29 cellular contexts compared by ENCODE assay signal in the genomic region with DNA sequence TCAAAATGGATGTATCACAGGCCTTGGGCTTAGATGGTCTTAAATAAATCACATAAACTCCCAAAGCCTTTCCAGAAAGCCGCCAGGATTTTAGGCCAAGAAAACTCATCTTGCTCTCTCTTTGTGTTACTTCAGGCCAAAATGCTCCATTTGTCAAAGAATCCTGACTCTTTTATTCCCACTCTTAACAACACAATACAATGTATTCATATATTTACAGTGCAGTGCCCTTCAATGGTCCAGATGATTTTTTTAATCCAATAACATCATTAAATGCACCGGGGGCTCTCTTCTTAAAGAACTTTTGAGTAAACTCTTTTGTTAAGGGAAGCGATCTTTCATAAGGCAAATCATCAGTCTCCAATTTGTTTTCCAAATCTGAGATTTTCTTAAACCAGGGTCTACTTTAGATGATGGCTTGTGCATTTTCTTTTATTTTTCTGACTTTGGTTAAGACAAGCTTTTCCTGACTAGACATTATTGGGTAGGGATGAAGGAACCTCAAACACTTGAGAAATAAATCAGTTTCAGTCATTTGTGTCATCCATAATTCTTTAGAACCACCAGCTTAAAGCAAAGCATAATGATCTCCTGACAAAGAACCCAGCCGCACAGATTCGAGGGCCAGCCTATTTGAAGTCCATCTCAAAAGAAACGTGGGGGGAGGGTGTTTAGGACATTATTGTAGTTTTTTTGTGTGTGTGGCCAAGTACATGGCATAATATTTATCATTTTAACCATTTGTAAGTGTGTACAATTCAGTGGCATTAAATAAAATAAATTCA. TPM values are rescaled to one million over a fixed set of nuclear protein-coding genes. Genes with fewer than 3 reads are reported as not detected.
DNase-seq lines count a peak whose midpoint lies in the region; ATAC-seq and TF ChIP-seq lines count a peak whose summit lies in the region.
"Had no signal": no experiment of that assay in that cellular context is flagged by ENCODE, and none has a peak within 500 bp of the region (broad histone marks: within the 10 kb centered on the region; RNA-seq: fewer than 3 reads in every experiment).

No MANE protein-coding gene starts in this region.

- in situ Hi-C loops in HAP-1 (cut with MboI; ENCODE audit: low sequenced_read_pairs) = no loop called here

- no peaks in the 10 kb centered on the region for H4K20me1 ChIP-seq in neural progenitor cell (ENCODE audit: low read depth)

- H3F3A ChIP-seq in neural progenitor cell (ENCODE audit: low read depth) = peaks cover 26% of the 10 kb centered on the region

- peak overlapping the region; percentile 71 for H3K4me2 ChIP-seq in neural progenitor cell
- H3K4me2 ChIP-seq: A549 had no signal

- H3K4me1 Mint-ChIP-seq in activated T-helper 17 cell treated with anti-CD3 and anti-CD28 coated beads, Interleukin-2, amount 50 U/mL, for 72 hours = peaks cover 4% of the 10 kb centered on the region
- peaks cover 44% of the 10 kb centered on the region for H3K4me1 Mint-ChIP-seq in neural progenitor cell

- no peaks in the 10 kb centered on the region for H3K9me3 Mint-ChIP-seq in activated T-helper 17 cell treated with anti-CD3 and anti-CD28 coated beads, Interleukin-2, amount 50 U/mL, for 72 hours
- no peaks in the 10 kb centered on the region for H3K9me3 Mint-ChIP-seq in neural progenitor cell
- H3K9me3 Mint-ChIP-seq: activated CD4-positive, alpha-beta T cell treated with anti-CD3 and anti-CD28 coated beads, Interleukin-2, amount 10 ng/mL, durations not matched to agents 7 days and 5 days; activated naive CD8-positive, alpha-beta T cell treated with anti-CD3 and anti-CD28 coated beads, Interleukin-2, amount 10 ng/mL, durations not matched to agents 7 days and 5 days; CD4-positive, CD25-positive, alpha-beta regulatory T cell; dendritic cell treated with granulocyte-macrophage colony-stimulating factor and Interleukin-4, amounts not matched to agents 40 ng/mL and 50 ng/mL, for 4 days had no signal

- TF ChIP-seq CTCF in neural progenitor cell (IDR thresholded peaks at IDR 0.05) = no peak
- no peak for TF ChIP-seq CTCF in GM20000 (IDR thresholded peaks at IDR 0.05; ENCODE audit: extremely low read depth, missing control alignments)

- H3K4me3 ChIP-seq in HAP-1 (no peak overlapping the region), neural progenitor cell (peak overlapping the region; percentile 13)
- H3K4me3 ChIP-seq: A549, esophagus muscularis mucosa, pancreas, SJCRH30, suprapubic skin had no signal

- H3K27ac Mint-ChIP-seq in activated T-helper 17 cell treated with anti-CD3 and anti-CD28 coated beads, Interleukin-2, amount 50 U/mL, for 72 hours = peak overlapping the region; percentile 73
- H3K27ac Mint-ChIP-seq in neural progenitor cell = peak overlapping the region; percentile 95
- H3K27ac Mint-ChIP-seq: activated CD4-positive, alpha-beta T cell treated with anti-CD3 and anti-CD28 coated beads, Interleukin-2, amount 10 ng/mL, durations not matched to agents 7 days and 5 days; activated naive CD8-positive, alpha-beta T cell treated with anti-CD3 and anti-CD28 coated beads, Interleukin-2, amount 10 ng/mL, durations not matched to agents 7 days and 5 days; CD4-positive, CD25-positive, alpha-beta regulatory T cell; dendritic cell treated with granulocyte-macrophage colony-stimulating factor and Interleukin-4, amounts not matched to agents 40 ng/mL and 50 ng/mL, for 4 days had no signal

- H3K9ac ChIP-seq in neural progenitor cell = no peak overlapping the region

- no peak overlapping the region for H3K27ac ChIP-seq in neural progenitor cell
- H3K27ac ChIP-seq: esophagus muscularis mucosa, pancreas, SJCRH30, suprapubic skin, WERI-Rb-1 had no signal

- H3K36me3 Mint-ChIP-seq in activated T-helper 17 cell treated with anti-CD3 and anti-CD28 coated beads, Interleukin-2, amount 50 U/mL, for 72 hours (ENCODE audit: low read depth) = no peaks in the 10 kb centered on the region
- H3K36me3 Mint-ChIP-seq in neural progenitor cell = no peaks in the 10 kb centered on the region
- H3K36me3 Mint-ChIP-seq: activated naive CD8-positive, alpha-beta T cell treated with anti-CD3 and anti-CD28 coated beads, Interleukin-2, amount 10 ng/mL, durations not matched to agents 7 days and 5 days; CD4-positive, CD25-positive, alpha-beta regulatory T cell; naive thymus-derived CD4-positive, alpha-beta T cell had no signal

- H3K9me3 ChIP-seq in HAP-1 (no peaks in the 10 kb centered on the region), neural progenitor cell (ENCODE audit: low read depth) (no peaks in the 10 kb centered on the region)
- H3K9me3 ChIP-seq: A549, esophagus muscularis mucosa, pancreas, SJCRH30, suprapubic skin had no signal

- DNase-seq in HAP-1 (ENCODE audit: low spot score in 2 of 2) = peak; percentile 77 to 97
- peak; percentile 24 for DNase-seq in foreskin melanocyte
- peak; percentile 31 for DNase-seq in neural progenitor cell (ENCODE audit: low spot score)
- no peak for DNase-seq in iPS-NIHi7 (ENCODE audit: extremely low spot score)
- DNase-seq in GM20000 (ENCODE audit: low spot score) = no peak
- DNase-seq in NAMALWA (ENCODE audit: low spot score) = no peak
- DNase-seq: activated gamma-delta T cell; activated naive CD8-positive, alpha-beta T cell treated with anti-CD3 and anti-CD28 coated beads, Interleukin-2, amount 10 ng/mL, durations not matched to agents 7 days and 5 days; central memory CD4-positive, alpha-beta T cell; GOT3; NCI-H1436 treated with DMSO at 0.1 percent for 48 hours; stimulated activated naive CD4-positive, alpha-beta T cell treated with Interleukin-2 at 50 U/mL for 16 hours had no signal

- ATAC-seq in activated T-helper 17 cell treated with anti-CD3 and anti-CD28 coated beads, Interleukin-2, amount 50 U/mL, for 72 hours (replicated peaks) = no peak
- no peak for ATAC-seq in HG03108 (IDR thresholded peaks at IDR 0.05; ENCODE audit: unreplicated experiment)
- ATAC-seq: naive thymus-derived CD4-positive, alpha-beta T cell had no signal

- no peak overlapping the region for H2AFZ ChIP-seq in neural progenitor cell (replicated peaks)

- H3K36me3 ChIP-seq in HAP-1 (replicated peaks) = no peaks in the 10 kb centered on the region
- H3K36me3 ChIP-seq in neural progenitor cell = no peaks in the 10 kb centered on the region
- H3K36me3 ChIP-seq: esophagus muscularis mucosa, pancreas, SJCRH30, suprapubic skin, WERI-Rb-1 had no signal

- no peaks in the 10 kb centered on the region for H3K79me2 ChIP-seq in neural progenitor cell (ENCODE audit: low read depth)

- H3K4me1 ChIP-seq in HAP-1 = peaks cover 53% of the 10 kb centered on the region
- H3K4me1 ChIP-seq in neural progenitor cell = peaks cover 31% of the 10 kb centered on the region
- H3K4me1 ChIP-seq: pancreas, suprapubic skin had no signal

- H3K27me3 Mint-ChIP-seq in activated T-helper 17 cell treated with anti-CD3 and anti-CD28 coated beads, Interleukin-2, amount 50 U/mL, for 72 hours = no peaks in the 10 kb centered on the region
- peaks cover 7% of the 10 kb centered on the region for H3K27me3 Mint-ChIP-seq in neural progenitor cell (ENCODE audit: insufficient read depth, low read depth)
- H3K27me3 Mint-ChIP-seq: CD4-positive, CD25-positive, alpha-beta regulatory T cell had no signal

- no peaks in the 10 kb centered on the region for H3K27me3 ChIP-seq in HAP-1 (ENCODE audit: low read depth)
- H3K27me3 ChIP-seq in neural progenitor cell = no peaks in the 10 kb centered on the region
- H3K27me3 ChIP-seq: esophagus muscularis mucosa, pancreas, SJCRH30, suprapubic skin had no signal

- H3K4me3 Mint-ChIP-seq in activated T-helper 17 cell treated with anti-CD3 and anti-CD28 coated beads, Interleukin-2, amount 50 U/mL, for 72 hours = no peak overlapping the region
- H3K4me3 Mint-ChIP-seq in neural progenitor cell = peak overlapping the region; percentile 77
- H3K4me3 Mint-ChIP-seq: activated CD4-positive, alpha-beta T cell treated with anti-CD3 and anti-CD28 coated beads, Interleukin-2, amount 10 ng/mL, durations not matched to agents 7 days and 5 days; activated naive CD8-positive, alpha-beta T cell treated with anti-CD3 and anti-CD28 coated beads, Interleukin-2, amount 10 ng/mL, durations not matched to agents 7 days and 5 days; CD4-positive, CD25-positive, alpha-beta regulatory T cell; dendritic cell treated with granulocyte-macrophage colony-stimulating factor and Interleukin-4, amounts not matched to agents 40 ng/mL and 50 ng/mL, for 4 days had no signal

RNA-seq across cellular contexts. Expression of gene TCP11, which starts 6.2 kb away (rescaled TPM):
- not detected for total RNA-seq in activated T-helper 17 cell treated with anti-CD3 and anti-CD28 coated beads, Interleukin-2, amount 50 U/mL, for 72 hours
- total RNA-seq in neural progenitor cell (ENCODE audit: low replicate concordance) = 0.25 TPM in 1 of 2 replicates, not detected in the other
- total RNA-seq: activated CD4-positive, alpha-beta T cell treated with anti-CD3 and anti-CD28 coated beads, Interleukin-2, amount 10 ng/mL, durations not matched to agents 7 days and 5 days; activated CD8-positive, alpha-beta memory T cell treated with anti-CD3 and anti-CD28 coated beads for 36 hours; activated naive CD8-positive, alpha-beta T cell treated with anti-CD3 and anti-CD28 coated beads, Interleukin-2, amount 10 ng/mL, durations not matched to agents 7 days and 5 days; Calu3; CD4-positive, CD25-positive, alpha-beta regulatory T cell; kidney epithelial cell; naive thymus-derived CD4-positive, alpha-beta T cell; RPMI7951; SJCRH30; ureter had no signal

Comparison
In these comparisons a context has a peak if more than half of its experiments do, and no peak if none do; other contexts are left out.
1. DNase-seq: peak in HAP-1 (2 of 2), foreskin melanocyte (single experiment) and neural progenitor cell (single experiment); none in iPS-NIHi7 (single experiment), GM20000 (single experiment) and NAMALWA (single experiment).